Comparison of ENCODE assay signal across 2 cellular contexts in the genomic region with DNA sequence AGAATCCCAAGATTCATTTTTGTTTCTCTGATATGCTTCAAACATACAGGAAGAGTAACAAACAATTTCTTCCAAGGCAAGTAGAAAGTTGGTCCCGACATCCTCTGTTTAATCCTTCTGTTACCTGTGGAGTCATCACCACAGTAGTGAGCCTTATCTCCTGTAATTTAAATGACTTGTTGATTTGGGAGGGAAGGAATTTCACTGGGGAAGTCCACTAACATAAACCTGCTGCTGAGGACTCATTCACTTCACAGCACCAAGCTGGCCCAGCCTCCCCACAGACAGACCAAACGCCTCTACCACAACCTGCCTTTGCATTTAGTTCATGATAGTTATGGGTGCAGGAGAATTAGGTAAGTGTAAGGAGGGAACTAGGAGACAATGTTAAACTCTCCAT.
TF ChIP-seq lines count a peak whose summit lies in the region.

No MANE protein-coding gene starts in this region.

TF ChIP-seq in GM23338, 12 proteins besides CTCF, POLR2A, EP300 and RAD21:
- TF ChIP-seq, protein P1, sequence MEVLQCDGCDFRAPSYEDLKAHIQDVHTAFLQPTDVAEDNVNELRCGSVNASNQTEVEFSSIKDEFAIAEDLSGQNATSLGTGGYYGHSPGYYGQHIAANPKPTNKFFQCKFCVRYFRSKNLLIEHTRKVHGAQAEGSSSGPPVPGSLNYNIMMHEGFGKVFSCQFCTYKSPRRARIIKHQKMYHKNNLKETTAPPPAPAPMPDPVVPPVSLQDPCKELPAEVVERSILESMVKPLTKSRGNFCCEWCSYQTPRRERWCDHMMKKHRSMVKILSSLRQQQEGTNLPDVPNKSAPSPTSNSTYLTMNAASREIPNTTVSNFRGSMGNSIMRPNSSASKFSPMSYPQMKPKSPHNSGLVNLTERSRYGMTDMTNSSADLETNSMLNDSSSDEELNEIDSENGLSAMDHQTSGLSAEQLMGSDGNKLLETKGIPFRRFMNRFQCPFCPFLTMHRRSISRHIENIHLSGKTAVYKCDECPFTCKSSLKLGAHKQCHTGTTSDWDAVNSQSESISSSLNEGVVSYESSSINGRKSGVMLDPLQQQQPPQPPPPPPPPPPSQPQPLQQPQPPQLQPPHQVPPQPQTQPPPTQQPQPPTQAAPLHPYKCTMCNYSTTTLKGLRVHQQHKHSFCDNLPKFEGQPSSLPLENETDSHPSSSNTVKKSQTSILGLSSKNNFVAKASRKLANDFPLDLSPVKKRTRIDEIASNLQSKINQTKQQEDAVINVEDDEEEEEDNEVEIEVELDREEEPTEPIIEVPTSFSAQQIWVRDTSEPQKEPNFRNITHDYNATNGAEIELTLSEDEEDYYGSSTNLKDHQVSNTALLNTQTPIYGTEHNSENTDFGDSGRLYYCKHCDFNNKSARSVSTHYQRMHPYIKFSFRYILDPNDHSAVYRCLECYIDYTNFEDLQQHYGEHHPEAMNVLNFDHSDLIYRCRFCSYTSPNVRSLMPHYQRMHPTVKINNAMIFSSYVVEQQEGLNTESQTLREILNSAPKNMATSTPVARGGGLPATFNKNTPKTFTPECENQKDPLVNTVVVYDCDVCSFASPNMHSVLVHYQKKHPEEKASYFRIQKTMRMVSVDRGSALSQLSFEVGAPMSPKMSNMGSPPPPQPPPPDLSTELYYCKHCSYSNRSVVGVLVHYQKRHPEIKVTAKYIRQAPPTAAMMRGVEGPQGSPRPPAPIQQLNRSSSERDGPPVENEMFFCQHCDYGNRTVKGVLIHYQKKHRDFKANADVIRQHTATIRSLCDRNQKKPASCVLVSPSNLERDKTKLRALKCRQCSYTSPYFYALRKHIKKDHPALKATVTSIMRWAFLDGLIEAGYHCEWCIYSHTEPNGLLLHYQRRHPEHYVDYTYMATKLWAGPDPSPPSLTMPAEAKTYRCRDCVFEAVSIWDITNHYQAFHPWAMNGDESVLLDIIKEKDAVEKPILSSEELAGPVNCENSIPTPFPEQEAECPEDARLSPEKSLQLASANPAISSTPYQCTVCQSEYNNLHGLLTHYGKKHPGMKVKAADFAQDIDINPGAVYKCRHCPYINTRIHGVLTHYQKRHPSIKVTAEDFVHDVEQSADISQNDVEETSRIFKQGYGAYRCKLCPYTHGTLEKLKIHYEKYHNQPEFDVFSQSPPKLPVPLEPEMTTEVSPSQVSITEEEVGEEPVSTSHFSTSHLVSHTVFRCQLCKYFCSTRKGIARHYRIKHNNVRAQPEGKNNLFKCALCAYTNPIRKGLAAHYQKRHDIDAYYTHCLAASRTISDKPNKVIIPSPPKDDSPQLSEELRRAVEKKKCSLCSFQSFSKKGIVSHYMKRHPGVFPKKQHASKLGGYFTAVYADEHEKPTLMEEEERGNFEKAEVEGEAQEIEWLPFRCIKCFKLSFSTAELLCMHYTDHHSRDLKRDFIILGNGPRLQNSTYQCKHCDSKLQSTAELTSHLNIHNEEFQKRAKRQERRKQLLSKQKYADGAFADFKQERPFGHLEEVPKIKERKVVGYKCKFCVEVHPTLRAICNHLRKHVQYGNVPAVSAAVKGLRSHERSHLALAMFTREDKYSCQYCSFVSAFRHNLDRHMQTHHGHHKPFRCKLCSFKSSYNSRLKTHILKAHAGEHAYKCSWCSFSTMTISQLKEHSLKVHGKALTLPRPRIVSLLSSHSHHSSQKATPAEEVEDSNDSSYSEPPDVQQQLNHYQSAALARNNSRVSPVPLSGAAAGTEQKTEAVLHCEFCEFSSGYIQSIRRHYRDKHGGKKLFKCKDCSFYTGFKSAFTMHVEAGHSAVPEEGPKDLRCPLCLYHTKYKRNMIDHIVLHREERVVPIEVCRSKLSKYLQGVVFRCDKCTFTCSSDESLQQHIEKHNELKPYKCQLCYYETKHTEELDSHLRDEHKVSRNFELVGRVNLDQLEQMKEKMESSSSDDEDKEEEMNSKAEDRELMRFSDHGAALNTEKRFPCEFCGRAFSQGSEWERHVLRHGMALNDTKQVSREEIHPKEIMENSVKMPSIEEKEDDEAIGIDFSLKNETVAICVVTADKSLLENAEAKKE (CRISPR knock-in tag; IDR thresholded peaks at IDR 0.05) = peak; percentile 51; the same call in 1 of the 2 replicates
- TF ChIP-seq ZNF114 (CRISPR knock-in tag; IDR thresholded peaks at IDR 0.05) = no peak
- no peak for TF ChIP-seq JUNB (IDR thresholded peaks at IDR 0.05; ENCODE audit: unreplicated experiment)
- TF ChIP-seq POLR2AphosphoS5 (IDR thresholded peaks at IDR 0.05; ENCODE audit: low read depth) = no peak

TF ChIP-seq in H1, 55 proteins besides CTCF, POLR2A, EP300 and RAD21:
- TF ChIP-seq ASH2L (IDR thresholded peaks at IDR 0.05; ENCODE audit: low read length) (no peak), CHD1 (IDR thresholded peaks at IDR 0.05; ENCODE audit: low read depth, low read length) (no peak), CTBP2 (IDR thresholded peaks at IDR 0.05; ENCODE audit: borderline replicate concordance, insufficient read depth, insufficient read length, low read length) (no peak), KDM5A (IDR thresholded peaks at IDR 0.05; ENCODE audit: low read length) (no peak), KDM4A (IDR thresholded peaks at IDR 0.05; ENCODE audit: low read depth, low read length, severe bottlenecking) (no peak), NANOG (IDR thresholded peaks at IDR 0.05; ENCODE audit: insufficient read depth, low read depth, low read length, poor library complexity, severe bottlenecking) (no peak), TAF7 (optimal IDR thresholded peaks at IDR 0.05; ENCODE audit: borderline replicate concordance, low read depth, low read length) (no peak), PHF8 (conservative IDR thresholded peaks at IDR 0.05; ENCODE audit: low read depth, low read length) (no peak), SP1 (IDR thresholded peaks at IDR 0.05; ENCODE audit: low read depth, low read length) (0 out of 2 replicates have a peak, but pooled peaks have one; percentile 30), EZH2 (IDR thresholded peaks at IDR 0.05; ENCODE audit: low read depth, low read length, severe bottlenecking) (no peak), SRF (IDR thresholded peaks at IDR 0.05; ENCODE audit: low read depth, low read length) (no peak), BRCA1 (IDR thresholded peaks at IDR 0.05; ENCODE audit: low read depth, low read length) (no peak), CBX5 (IDR thresholded peaks at IDR 0.05; ENCODE audit: low read depth, low read length) (no peak), TCF12 (IDR thresholded peaks at IDR 0.05; ENCODE audit: low read depth, low read length) (no peak), SIRT6 (IDR thresholded peaks at IDR 0.05; ENCODE audit: low read length) (no peak), BACH1 (IDR thresholded peaks at IDR 0.05; ENCODE audit: low read length) (0 out of 2 replicates have a peak, but pooled peaks have one; percentile 19), JUND (IDR thresholded peaks at IDR 0.05; ENCODE audit: low read length) (no peak), SUZ12 (IDR thresholded peaks at IDR 0.05; ENCODE audit: low read length) (no peak), E2F6 (IDR thresholded peaks at IDR 0.05) (no peak), ATF2 (IDR thresholded peaks at IDR 0.05; ENCODE audit: low read length) (0 out of 2 replicates have a peak, but pooled peaks have one; percentile 27)
- TF ChIP-seq, protein P2, sequence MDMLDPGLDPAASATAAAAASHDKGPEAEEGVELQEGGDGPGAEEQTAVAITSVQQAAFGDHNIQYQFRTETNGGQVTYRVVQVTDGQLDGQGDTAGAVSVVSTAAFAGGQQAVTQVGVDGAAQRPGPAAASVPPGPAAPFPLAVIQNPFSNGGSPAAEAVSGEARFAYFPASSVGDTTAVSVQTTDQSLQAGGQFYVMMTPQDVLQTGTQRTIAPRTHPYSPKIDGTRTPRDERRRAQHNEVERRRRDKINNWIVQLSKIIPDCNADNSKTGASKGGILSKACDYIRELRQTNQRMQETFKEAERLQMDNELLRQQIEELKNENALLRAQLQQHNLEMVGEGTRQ (IDR thresholded peaks at IDR 0.05; ENCODE audit: low read length) = no peak
TF ChIP-seq in H1: peak in this region for 3.
